In the genomic region with DNA sequence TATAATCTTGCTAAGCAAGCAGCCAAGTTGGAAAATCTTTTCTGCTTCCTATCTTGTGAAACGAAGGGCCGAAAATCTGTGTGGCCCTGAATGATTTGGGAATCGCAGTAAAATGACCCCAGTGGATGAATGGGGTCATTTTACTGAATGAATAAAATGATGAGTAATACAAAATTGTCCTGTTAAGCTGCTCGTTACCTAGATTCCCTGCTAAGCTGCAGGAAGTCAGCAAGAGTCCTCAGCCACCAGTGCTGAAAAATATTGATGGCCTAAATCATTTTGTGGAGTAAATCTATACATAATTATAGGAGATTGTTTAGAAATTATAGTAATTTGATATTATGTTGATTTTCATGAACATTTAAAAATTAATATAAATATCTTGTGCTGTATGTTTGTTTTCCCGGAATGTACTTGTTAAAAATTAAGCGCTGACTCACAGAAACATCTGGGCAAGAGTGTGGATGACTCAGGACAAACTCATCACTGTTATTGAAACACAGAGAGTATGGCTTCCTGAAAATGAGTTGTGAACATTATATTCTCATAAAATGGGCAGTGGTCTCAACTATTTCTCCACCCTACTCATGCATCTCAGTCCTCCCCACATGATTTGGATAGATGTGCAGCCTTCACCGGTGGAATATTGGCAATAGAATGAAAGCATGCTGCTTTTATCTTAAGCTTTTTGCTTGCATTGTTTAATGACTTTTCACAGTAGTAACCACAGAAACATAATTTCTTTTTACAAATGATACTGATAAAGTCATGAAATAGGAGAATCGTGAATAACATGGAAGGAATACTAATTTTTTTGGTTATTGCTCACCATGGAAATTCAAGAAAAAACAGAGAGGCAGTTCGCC, we compare ENCODE assay signal across 10 cellular contexts. TPM values are rescaled to one million over a fixed set of nuclear protein-coding genes. Genes with fewer than 3 reads are reported as not detected.
DNase-seq lines count a peak whose midpoint lies in the region; ATAC-seq and TF ChIP-seq lines count a peak whose summit lies in the region.
"Had no signal": no experiment of that assay in that cellular context is flagged by ENCODE, and none has a peak within 500 bp of the region (broad histone marks: within the 10 kb centered on the region; RNA-seq: fewer than 3 reads in every experiment).

No MANE protein-coding gene starts in this region.

- H3K4me1 ChIP-seq in lung (ENCODE audit: control insufficient read depth in 2 of 2, insufficient read depth in 2 of 2, low read length in 2 of 2): no peaks in the 10 kb centered on the region
- no peaks in the 10 kb centered on the region for H3K4me1 ChIP-seq in tibial nerve

- no peaks in the 10 kb centered on the region for H3K36me3 ChIP-seq in BJ (ENCODE audit: control insufficient read depth, insufficient read depth, low read length)
- no peaks in the 10 kb centered on the region for H3K36me3 ChIP-seq in MG63
- no peaks in the 10 kb centered on the region for H3K36me3 ChIP-seq in lung (ENCODE audit: control insufficient read depth in 2 of 2, insufficient read depth in 2 of 2, low read length in 2 of 2)
- no peaks in the 10 kb centered on the region for H3K36me3 ChIP-seq in tibial nerve
- H3K36me3 ChIP-seq: neutrophil had no signal

- H3K9me3 Mint-ChIP-seq in chondrocyte (ENCODE audit: low read depth): no peaks in the 10 kb centered on the region

- DNase-seq in BJ (ENCODE audit: low read depth): peak; percentile 66
- DNase-seq in MG63: peak; percentile 70
- no peak for DNase-seq in chondrocyte (ENCODE audit: low spot score)
- DNase-seq in lung (ENCODE audit: low spot score): no peak
- no peak for DNase-seq in tibial nerve (ENCODE audit: low spot score in 2 of 2)
- no peak for DNase-seq in SHP77 treated with DMSO at 0.1 percent for 48 hours (lab: John Stamatoyannopoulos, UW)
- no peak for DNase-seq in stimulated activated CD4-positive, alpha-beta T cell treated with anti-CD3 and anti-CD28 coated beads, Interleukin-2, amount 100 ng/mL, for 48 hours
- DNase-seq in NCI-H1092 (lab: John Stamatoyannopoulos, UW): no peak
- DNase-seq: activated CD4-positive, alpha-beta T cell treated with anti-CD3 and anti-CD28 coated beads for 48 hours had no signal

- peak; percentile 53 for ATAC-seq in lung (ENCODE audit: insufficient read depth, low FRiP score)

- H3K4me3 Mint-ChIP-seq in chondrocyte (ENCODE audit: unreplicated experiment): peak overlapping the region; percentile 23

- CTCF ChIA-PET in BJ (lab: Yijun Ruan, JAX): no interaction called here

- TF ChIP-seq EP300 in tibial nerve (IDR thresholded peaks at IDR 0.05): no peak

- POLR2A ChIA-PET in BJ (lab: Charles Lee): no interaction called here

- peak overlapping the region; percentile 76 for H3K27ac Mint-ChIP-seq in chondrocyte (ENCODE audit: unreplicated experiment)

- H3K36me3 Mint-ChIP-seq in chondrocyte (ENCODE audit: low read depth): no peaks in the 10 kb centered on the region

- peaks cover 27% of the 10 kb centered on the region for H3K4me1 Mint-ChIP-seq in chondrocyte (ENCODE audit: low read depth)

- H3K27me3 ChIP-seq in BJ (ENCODE audit: control insufficient read depth, insufficient read depth, low read length) (no peaks in the 10 kb centered on the region), MG63 (no peaks in the 10 kb centered on the region), lung (ENCODE audit: control insufficient read depth, insufficient read depth) (no peaks in the 10 kb centered on the region), tibial nerve (no peaks in the 10 kb centered on the region)
- H3K27me3 ChIP-seq: neutrophil had no signal

- no peaks in the 10 kb centered on the region for H3K9me3 ChIP-seq in MG63
- no peaks in the 10 kb centered on the region for H3K9me3 ChIP-seq in lung (ENCODE audit: control insufficient read depth in 2 of 2, insufficient read depth in 1 of 2, low read length in 1 of 2)
- no peaks in the 10 kb centered on the region for H3K9me3 ChIP-seq in tibial nerve
- H3K9me3 ChIP-seq: neutrophil had no signal

- H3K4me3 ChIP-seq in BJ (ENCODE audit: low read depth, low read length) (no peak overlapping the region), MG63 (no peak overlapping the region), lung (no peak overlapping the region), tibial nerve (no peak overlapping the region)

- H3K27ac ChIP-seq in lung (ENCODE audit: low read depth in 1 of 2, low read length in 1 of 2) (no peak overlapping the region), tibial nerve (no peak overlapping the region)
- H3K27ac ChIP-seq: neutrophil had no signal

- no peak for TF ChIP-seq POLR2A in tibial nerve (IDR thresholded peaks at IDR 0.05)

- 72 to 81% methylated on average over 9 of the region's 9 CpGs for WGBS in lung, 2 donors
- WGBS in tibial nerve, 2 donors: 60 to 61% methylated on average over 9 of the region's 9 CpGs

- no peaks in the 10 kb centered on the region for H3K27me3 Mint-ChIP-seq in chondrocyte (ENCODE audit: low read depth)

- no peak for TF ChIP-seq CTCF in BJ (IDR thresholded peaks at IDR 0.05; ENCODE audit: insufficient read depth, low read depth, low read length)
- TF ChIP-seq CTCF in chondrocyte (IDR thresholded peaks at IDR 0.05): no peak
- TF ChIP-seq CTCF in lung (IDR thresholded peaks at IDR 0.05; ENCODE audit: control extremely low read depth, extremely low read depth): no peak
- no peak for TF ChIP-seq CTCF in tibial nerve (IDR thresholded peaks at IDR 0.05)

RNA-seq across cellular contexts. Expression of a gene that starts 36.2 kb away (rescaled TPM):
- 0.09 and 0.12 TPM in 2 replicates for polyA plus RNA-seq in BJ (2011; rRNA removed)
- polyA minus RNA-seq in BJ (2011; rRNA and poly(A)+ RNA removed): 0.05 and 0.09 TPM in 2 replicates
- 0.20 and 0.36 TPM in 2 replicates for total RNA-seq in MG63 (2014; rRNA removed; shearing (Covaris generic); ENCODE audit: low replicate concordance)
- 1.5 to 2.2 TPM (median 1.8 TPM) in 3 replicates for total RNA-seq in chondrocyte
- total RNA-seq in lung: 1 to 10 TPM in 1 of 2 donors, under 1 TPM in 1; 0.64 to 1.7 TPM
- under 1 TPM; 0.17 to 0.18 TPM for polyA plus RNA-seq in lung
- total RNA-seq in tibial nerve: 1 to 10 TPM in 1 of 4 donors, under 1 TPM in 1, not detected in 2; under 0.01 to 3.3 TPM

Comparison
In these comparisons a context has a peak if more than half of its experiments do, and no peak if none do; other contexts are left out.
1. DNase-seq: peak in BJ (single experiment) and MG63 (single experiment); none in chondrocyte (single experiment), lung (single experiment), tibial nerve (0 of 2), SHP77 treated with DMSO at 0.1 percent for 48 hours (single experiment), stimulated activated CD4-positive, alpha-beta T cell treated with anti-CD3 and anti-CD28 coated beads, Interleukin-2, amount 100 ng/mL, for 48 hours (0 of 2) and NCI-H1092 (single experiment).